In the genomic region with DNA sequence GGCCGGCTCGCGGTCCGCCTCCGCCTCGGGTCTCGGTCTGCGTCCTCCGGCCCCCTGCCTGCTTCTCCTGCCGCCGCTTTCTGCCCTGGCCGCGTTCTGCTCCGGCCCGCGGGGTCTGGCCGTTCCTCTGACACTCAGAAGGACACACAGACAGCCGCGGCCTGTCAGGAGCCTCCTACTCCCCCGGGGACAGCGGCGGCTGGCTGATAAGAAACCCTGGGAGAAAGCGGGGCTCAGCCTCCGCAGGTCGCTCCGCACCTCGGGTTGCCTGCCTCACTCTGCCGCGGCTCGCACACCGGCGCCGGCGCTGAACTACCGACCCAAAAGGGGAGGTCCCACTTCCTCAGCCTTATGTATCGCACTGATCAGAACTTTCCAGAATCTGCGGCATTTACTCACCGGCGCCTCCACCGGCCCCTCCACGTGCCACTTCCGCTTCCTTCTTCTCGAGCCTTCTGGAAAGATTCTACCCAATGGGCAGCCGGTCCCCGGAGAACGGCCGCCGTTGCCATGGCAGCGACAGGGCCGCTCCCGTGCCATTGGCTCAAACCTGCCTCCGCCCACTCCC, we compare ENCODE assay signal across 8 cellular contexts. TPM values are rescaled to one million over a fixed set of nuclear protein-coding genes. Genes with fewer than 3 reads are reported as not detected.
DNase-seq lines count a peak whose midpoint lies in the region; ATAC-seq and TF ChIP-seq lines count a peak whose summit lies in the region.

HSPH1 (minus strand) TSS at position 322 of the 568 bp plus-strand sequence. CDS start 322 bp downstream, outside the sequence.

- peaks cover 32% of the 10 kb centered on the region for H3K4me1 Mint-ChIP-seq in activated CD4-positive, alpha-beta T cell treated with anti-CD3 and anti-CD28 coated beads for 36 hours
- peaks cover 30% of the 10 kb centered on the region for H3K4me1 Mint-ChIP-seq in dendritic cell treated with granulocyte-macrophage colony-stimulating factor and Interleukin-4, amounts not matched to agents 40 ng/mL and 50 ng/mL, for 4 days (ENCODE audit: low read depth)

- H4K20me1 ChIP-seq in BLaER1 treated with 17β-estradiol and CSF1 and Interleukin-3, amounts not matched to agents 10 nM and 100 nM = peaks cover 30 to 49% (median 41%) of the 10 kb centered on the region in 11 experiments; a peak in 21 of 22 replicates

- H3K4me3 ChIP-seq in BLaER1 treated with 17β-estradiol and CSF1 and Interleukin-3, amounts not matched to agents 10 nM and 100 nM = peak within 1 kb of the TSS; percentile 83 to 98 (median 96)
- peak within 1 kb of the TSS; percentile 75 to 98 for H3K4me3 ChIP-seq in left lung

- H3K27me3 ChIP-seq in BLaER1 treated with 17β-estradiol and CSF1 and Interleukin-3, amounts not matched to agents 10 nM and 100 nM = no peaks in the 10 kb centered on the region
- H3K27me3 ChIP-seq in left lung = no peaks in the 10 kb centered on the region

- peaks cover 17 to 43% (median 29%) of the 10 kb centered on the region in 10 experiments for H3K4me1 ChIP-seq in BLaER1 treated with 17β-estradiol and CSF1 and Interleukin-3, amounts not matched to agents 10 nM and 100 nM
- peaks cover 17 to 31% of the 10 kb centered on the region in 2 donors for H3K4me1 ChIP-seq in left lung

- DNase-seq in GM19238 (ENCODE audit: insufficient read length, low spot score) (peak; percentile 79), NCI-H524 (lab: John Stamatoyannopoulos, UW) (peak; percentile 98 to 99), left lung (peak; percentile 97 to 99)
- peak; percentile 99 for DNase-seq in activated CD4-positive, alpha-beta T cell treated with anti-CD3 and anti-CD28 coated beads for 36 hours
- peak; percentile 98 for DNase-seq in stimulated activated CD4-positive, alpha-beta T cell treated with anti-CD3 and anti-CD28 coated beads, Interleukin-2, amount 100 ng/mL, for 48 hours

- H3K27me3 Mint-ChIP-seq in activated CD4-positive, alpha-beta T cell treated with anti-CD3 and anti-CD28 coated beads for 36 hours = no peaks in the 10 kb centered on the region
- no peaks in the 10 kb centered on the region for H3K27me3 Mint-ChIP-seq in dendritic cell treated with granulocyte-macrophage colony-stimulating factor and Interleukin-4, amounts not matched to agents 40 ng/mL and 50 ng/mL, for 4 days

- ATAC-seq in HG03442 (IDR thresholded peaks at IDR 0.05; ENCODE audit: unreplicated experiment) (peak; percentile 78), left lung (peak; percentile 91)
- ATAC-seq in activated CD4-positive, alpha-beta T cell treated with anti-CD3 and anti-CD28 coated beads for 36 hours = peak; percentile 77

- peak within 1 kb of the TSS; percentile 81 to 94 (median 87) for H3K9ac ChIP-seq in BLaER1 treated with 17β-estradiol and CSF1 and Interleukin-3, amounts not matched to agents 10 nM and 100 nM

- H3K27ac ChIP-seq in BLaER1 treated with 17β-estradiol and CSF1 and Interleukin-3, amounts not matched to agents 10 nM and 100 nM = peak within 1 kb of the TSS; percentile 71 to 87 (median 84)
- H3K27ac ChIP-seq in left lung = peak within 1 kb of the TSS; percentile 91 to 100

- no peaks in the 10 kb centered on the region for H3K9me3 Mint-ChIP-seq in activated CD4-positive, alpha-beta T cell treated with anti-CD3 and anti-CD28 coated beads for 36 hours (ENCODE audit: low read depth)
- H3K9me3 Mint-ChIP-seq in dendritic cell treated with granulocyte-macrophage colony-stimulating factor and Interleukin-4, amounts not matched to agents 40 ng/mL and 50 ng/mL, for 4 days = no peaks in the 10 kb centered on the region

- H3K27ac Mint-ChIP-seq in activated CD4-positive, alpha-beta T cell treated with anti-CD3 and anti-CD28 coated beads for 36 hours = peak within 1 kb of the TSS; percentile 100
- peak within 1 kb of the TSS; percentile 96 for H3K27ac Mint-ChIP-seq in dendritic cell treated with granulocyte-macrophage colony-stimulating factor and Interleukin-4, amounts not matched to agents 40 ng/mL and 50 ng/mL, for 4 days

- H3K4me3 Mint-ChIP-seq in activated CD4-positive, alpha-beta T cell treated with anti-CD3 and anti-CD28 coated beads for 36 hours = peak within 1 kb of the TSS; percentile 88
- H3K4me3 Mint-ChIP-seq in dendritic cell treated with granulocyte-macrophage colony-stimulating factor and Interleukin-4, amounts not matched to agents 40 ng/mL and 50 ng/mL, for 4 days = peak within 1 kb of the TSS; percentile 99

- peaks cover 36% of the 10 kb centered on the region for H3K36me3 Mint-ChIP-seq in activated CD4-positive, alpha-beta T cell treated with anti-CD3 and anti-CD28 coated beads for 36 hours (ENCODE audit: low read depth)
- peaks cover 58% of the 10 kb centered on the region for H3K36me3 Mint-ChIP-seq in dendritic cell treated with granulocyte-macrophage colony-stimulating factor and Interleukin-4, amounts not matched to agents 40 ng/mL and 50 ng/mL, for 4 days (ENCODE audit: low read depth)

- CTCF ChIA-PET in activated CD4-positive, alpha-beta T cell treated with anti-CD3 and anti-CD28 coated beads for 36 hours (lab: Charles Lee) = interaction anchor here (1.0 to 2.2 kb wide), 2 partner anchors 38 to 117 kb away, joined by 5 to 9 read pairs; partner anchors contain the start of gene B3GLCT

- no peak for TF ChIP-seq CTCF in left lung (IDR thresholded peaks at IDR 0.05)

- H3K9me3 ChIP-seq in BLaER1 treated with 17β-estradiol and CSF1 and Interleukin-3, amounts not matched to agents 10 nM and 100 nM (replicated peaks in 1 of 11) = no peaks in the 10 kb centered on the region
- no peaks in the 10 kb centered on the region for H3K9me3 ChIP-seq in left lung

- peaks cover 16 to 30% (median 28%) of the 10 kb centered on the region in 11 experiments; a peak in 21 of 22 replicates for H3K36me3 ChIP-seq in BLaER1 treated with 17β-estradiol and CSF1 and Interleukin-3, amounts not matched to agents 10 nM and 100 nM
- peaks cover 0 to 16% of the 10 kb centered on the region in 2 donors for H3K36me3 ChIP-seq in left lung

- intact Hi-C loops in activated CD4-positive, alpha-beta T cell treated with anti-CD3 and anti-CD28 coated beads for 36 hours (cut with DNase I, micrococcal nuclease) = loop anchor here (1.0 to 10.0 kb wide), 16 partner anchors 38 to 1566 kb away; partner anchors contain the start of genes USPL1 (in 2 of the 2), B3GLCT (in 1 of the 2), BRCA2 (in 1 of the 2) and HMGB1 (in 1 of the 2)
- intact Hi-C loops in dendritic cell treated with granulocyte-macrophage colony-stimulating factor and Interleukin-4, amounts not matched to agents 40 ng/mL and 50 ng/mL, for 4 days (cut with micrococcal nuclease) = loop anchor here (2.0 to 5.0 kb wide), 3 partner anchors 39 to 545 kb away; partner anchors contain the start of gene USPL1
- intact Hi-C loops in left lung (cut with DNase I) = no loop called here

- H3K4me2 ChIP-seq in BLaER1 treated with 17β-estradiol and CSF1 and Interleukin-3, amounts not matched to agents 10 nM and 100 nM = peak within 1 kb of the TSS; percentile 80 to 98 (median 90)

- POLR2A ChIA-PET in activated CD4-positive, alpha-beta T cell treated with anti-CD3 and anti-CD28 coated beads for 36 hours (lab: Charles Lee) = no interaction called here

RNA-seq across cellular contexts. Expression of gene HSPH1, which starts in this region (rescaled TPM):
- total RNA-seq in activated CD4-positive, alpha-beta T cell treated with anti-CD3 and anti-CD28 coated beads for 36 hours = 100 to 1,000 TPM; 229 to 259 TPM
- 100 to 1,000 TPM in 1 of 2 donors, 10 to 100 TPM in 1; 92.7 to 122 TPM for total RNA-seq in left lung

Comparison
In these comparisons a context has a peak if more than half of its experiments do, and no peak if none do; other contexts are left out.
1. Peak in every context shown above with its lines: DNase-seq, ATAC-seq, H3K4me3 ChIP-seq and H3K27ac ChIP-seq.
2. intact Hi-C loops: an anchor here in activated CD4-positive, alpha-beta T cell treated with anti-CD3 and anti-CD28 coated beads for 36 hours (1.0 to 10.0 kb wide) and dendritic cell treated with granulocyte-macrophage colony-stimulating factor and Interleukin-4, amounts not matched to agents 40 ng/mL and 50 ng/mL, for 4 days (2.0 to 5.0 kb wide); none called in left lung.